Comparison of ENCODE assay signal across 8 cellular contexts in genomic region chr11:120334894-120335462, GRCh38. TPM values are rescaled to one million over a fixed set of nuclear protein-coding genes. Genes with fewer than 3 reads are reported as not detected.
A peak's percentile ranks its signal among the peaks of the same experiment; 100 is the strongest.
DNase-seq lines count a peak whose midpoint lies in the region; ATAC-seq lines count a peak whose summit lies in the region.

No MANE protein-coding gene starts in this region.

- in situ Hi-C loops in SK-MEL-5 (cut with HindIII; ENCODE audit: low pct_unique_long_range_greater_than_20kb, low sequenced_read_pairs) = no loop called here

- intact Hi-C loops in left ventricle myocardium superior (cut with micrococcal nuclease) = loop anchor here (5.0 kb wide), 1 partner anchor 97 kb away; no protein-coding TSS in a partner anchor

- peak; percentile 8 for DNase-seq in NK-92 treated with Interleukin-12 subunit alpha and Interleukin-12 subunit beta, amount 100 ng/mL, for 24 hours (lab: John Stamatoyannopoulos, UW)
- no peak for DNase-seq in NK-92 (lab: John Stamatoyannopoulos, UW; ENCODE audit: unreplicated experiment)
- DNase-seq in NCI-H1092 (lab: John Stamatoyannopoulos, UW) = peak; percentile 52
- peak; percentile 79 for DNase-seq in SK-MEL-5 (ENCODE audit: low read depth, low spot score)
- peak in 30 of 58 donors; percentile 16 to 79 (median 40) for DNase-seq in anterior cingulate cortex (lab: John Stamatoyannopoulos, UW)
- DNase-seq in left ventricle myocardium superior = no peak
- DNase-seq in pulmonary artery endothelial cell (ENCODE audit: low read depth, low spot score) = peak; percentile 66

- ATAC-seq in left ventricle myocardium superior = peak; percentile 47
- ATAC-seq in HG03432 (IDR thresholded peaks at IDR 0.05; ENCODE audit: unreplicated experiment) = no peak

RNA-seq across cellular contexts. Expression of gene ARHGEF12, which starts 1.2 kb away (rescaled TPM):
- 27.3 and 29.7 TPM in 2 replicates for total RNA-seq in SK-MEL-5 (2014; rRNA removed; shearing (Covaris generic))
- 21.2 and 33.1 TPM in 2 replicates for polyA plus RNA-seq in SK-MEL-5 (2015; cell fraction: cytosol; rRNA removed)
- 19.6 and 21.7 TPM in 2 replicates for polyA plus RNA-seq in SK-MEL-5 (2015; cell fraction: nucleus; rRNA removed)
- total RNA-seq in left ventricle myocardium superior = 92.5 TPM
- 95.5 and 135 TPM in 2 replicates for total RNA-seq in pulmonary artery endothelial cell

RNA-seq across cellular contexts. Expression of gene TLCD5, which starts 9.9 kb away (rescaled TPM):
- 7.8 and 9.5 TPM in 2 replicates for total RNA-seq in SK-MEL-5 (2014; rRNA removed; shearing (Covaris generic))
- polyA plus RNA-seq in SK-MEL-5 (2015; cell fraction: cytosol; rRNA removed) = 4.8 and 6.6 TPM in 2 replicates
- 21.5 and 23.2 TPM in 2 replicates for polyA plus RNA-seq in SK-MEL-5 (2015; cell fraction: nucleus; rRNA removed)
- total RNA-seq in left ventricle myocardium superior = 9.1 TPM
- total RNA-seq in pulmonary artery endothelial cell = 6.0 and 6.4 TPM in 2 replicates

Comparison
In these comparisons a context has a peak if more than half of its experiments do, and no peak if none do; other contexts are left out.
1. DNase-seq: peak in NK-92 treated with Interleukin-12 subunit alpha and Interleukin-12 subunit beta, amount 100 ng/mL, for 24 hours (single experiment), NCI-H1092 (single experiment), SK-MEL-5 (single experiment), anterior cingulate cortex (30 of 58) and pulmonary artery endothelial cell (single experiment); none in NK-92 (single experiment) and left ventricle myocardium superior (single experiment).